Comparison of ENCODE assay signal across 2 cellular contexts in genomic region chr2:219448776-219449476, GRCh38.
TF ChIP-seq lines count a peak whose summit lies in the region.

No MANE protein-coding gene starts in this region.

TF ChIP-seq in IMR-90, 13 proteins besides CTCF, POLR2A, EP300 and RAD21:
- TF ChIP-seq, protein P1, sequence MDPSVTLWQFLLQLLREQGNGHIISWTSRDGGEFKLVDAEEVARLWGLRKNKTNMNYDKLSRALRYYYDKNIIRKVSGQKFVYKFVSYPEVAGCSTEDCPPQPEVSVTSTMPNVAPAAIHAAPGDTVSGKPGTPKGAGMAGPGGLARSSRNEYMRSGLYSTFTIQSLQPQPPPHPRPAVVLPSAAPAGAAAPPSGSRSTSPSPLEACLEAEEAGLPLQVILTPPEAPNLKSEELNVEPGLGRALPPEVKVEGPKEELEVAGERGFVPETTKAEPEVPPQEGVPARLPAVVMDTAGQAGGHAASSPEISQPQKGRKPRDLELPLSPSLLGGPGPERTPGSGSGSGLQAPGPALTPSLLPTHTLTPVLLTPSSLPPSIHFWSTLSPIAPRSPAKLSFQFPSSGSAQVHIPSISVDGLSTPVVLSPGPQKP (IDR thresholded peaks at IDR 0.05; ENCODE audit: borderline replicate concordance, low read depth, low read length): no peak
- no peak for TF ChIP-seq NFE2L2 (IDR thresholded peaks at IDR 0.05; ENCODE audit: low read depth, low read length)
- TF ChIP-seq MAZ (IDR thresholded peaks at IDR 0.05; ENCODE audit: borderline replicate concordance, low read depth, low read length): no peak
- no peak for TF ChIP-seq MXI1 (IDR thresholded peaks at IDR 0.05; ENCODE audit: borderline replicate concordance, low read depth, low read length)
- TF ChIP-seq RCOR1 (IDR thresholded peaks at IDR 0.05; ENCODE audit: insufficient replicate concordance, low read length): no peak
- TF ChIP-seq USF2 (IDR thresholded peaks at IDR 0.05; ENCODE audit: low read depth, low read length): no peak
- no peak for TF ChIP-seq MAFK (IDR thresholded peaks at IDR 0.05; ENCODE audit: low read depth, low read length)
- no peak for TF ChIP-seq FOS (IDR thresholded peaks at IDR 0.05; ENCODE audit: low read depth, low read length)
- no peak for TF ChIP-seq BHLHE40 (IDR thresholded peaks at IDR 0.05; ENCODE audit: low read depth, low read length)
- TF ChIP-seq RFX5 (IDR thresholded peaks at IDR 0.05; ENCODE audit: low read depth, low read length): no peak
- no peak for TF ChIP-seq CHD1 (IDR thresholded peaks at IDR 0.05; ENCODE audit: low read depth, low read length)
- TF ChIP-seq SMC3 (IDR thresholded peaks at IDR 0.05; ENCODE audit: low read depth, low read length): no peak
- no peak for TF ChIP-seq CEBPB (IDR thresholded peaks at IDR 0.05; ENCODE audit: low read depth, low read length)
TF ChIP-seq in IMR-90: peak in this region for 0.

TF ChIP-seq in K562, 482 proteins besides CTCF, POLR2A, EP300 and RAD21:
- TF ChIP-seq ZNF217 (CRISPR knock-in tag; IDR thresholded peaks at IDR 0.05): no peak
- TF ChIP-seq, protein P2, sequence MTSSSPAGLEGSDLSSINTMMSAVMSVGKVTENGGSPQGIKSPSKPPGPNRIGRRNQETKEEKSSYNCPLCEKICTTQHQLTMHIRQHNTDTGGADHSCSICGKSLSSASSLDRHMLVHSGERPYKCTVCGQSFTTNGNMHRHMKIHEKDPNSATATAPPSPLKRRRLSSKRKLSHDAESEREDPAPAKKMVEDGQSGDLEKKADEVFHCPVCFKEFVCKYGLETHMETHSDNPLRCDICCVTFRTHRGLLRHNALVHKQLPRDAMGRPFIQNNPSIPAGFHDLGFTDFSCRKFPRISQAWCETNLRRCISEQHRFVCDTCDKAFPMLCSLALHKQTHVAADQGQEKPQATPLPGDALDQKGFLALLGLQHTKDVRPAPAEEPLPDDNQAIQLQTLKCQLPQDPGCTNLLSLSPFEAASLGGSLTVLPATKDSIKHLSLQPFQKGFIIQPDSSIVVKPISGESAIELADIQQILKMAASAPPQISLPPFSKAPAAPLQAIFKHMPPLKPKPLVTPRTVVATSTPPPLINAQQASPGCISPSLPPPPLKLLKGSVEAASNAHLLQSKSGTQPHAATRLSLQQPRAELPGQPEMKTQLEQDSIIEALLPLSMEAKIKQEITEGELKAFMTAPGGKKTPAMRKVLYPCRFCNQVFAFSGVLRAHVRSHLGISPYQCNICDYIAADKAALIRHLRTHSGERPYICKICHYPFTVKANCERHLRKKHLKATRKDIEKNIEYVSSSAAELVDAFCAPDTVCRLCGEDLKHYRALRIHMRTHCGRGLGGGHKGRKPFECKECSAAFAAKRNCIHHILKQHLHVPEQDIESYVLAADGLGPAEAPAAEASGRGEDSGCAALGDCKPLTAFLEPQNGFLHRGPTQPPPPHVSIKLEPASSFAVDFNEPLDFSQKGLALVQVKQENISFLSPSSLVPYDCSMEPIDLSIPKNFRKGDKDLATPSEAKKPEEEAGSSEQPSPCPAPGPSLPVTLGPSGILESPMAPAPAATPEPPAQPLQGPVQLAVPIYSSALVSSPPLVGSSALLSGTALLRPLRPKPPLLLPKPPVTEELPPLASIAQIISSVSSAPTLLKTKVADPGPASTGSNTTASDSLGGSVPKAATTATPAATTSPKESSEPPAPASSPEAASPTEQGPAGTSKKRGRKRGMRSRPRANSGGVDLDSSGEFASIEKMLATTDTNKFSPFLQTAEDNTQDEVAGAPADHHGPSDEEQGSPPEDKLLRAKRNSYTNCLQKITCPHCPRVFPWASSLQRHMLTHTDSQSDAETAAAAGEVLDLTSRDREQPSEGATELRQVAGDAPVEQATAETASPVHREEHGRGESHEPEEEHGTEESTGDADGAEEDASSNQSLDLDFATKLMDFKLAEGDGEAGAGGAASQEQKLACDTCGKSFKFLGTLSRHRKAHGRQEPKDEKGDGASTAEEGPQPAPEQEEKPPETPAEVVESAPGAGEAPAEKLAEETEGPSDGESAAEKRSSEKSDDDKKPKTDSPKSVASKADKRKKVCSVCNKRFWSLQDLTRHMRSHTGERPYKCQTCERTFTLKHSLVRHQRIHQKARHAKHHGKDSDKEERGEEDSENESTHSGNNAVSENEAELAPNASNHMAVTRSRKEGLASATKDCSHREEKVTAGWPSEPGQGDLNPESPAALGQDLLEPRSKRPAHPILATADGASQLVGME (CRISPR knock-in tag; IDR thresholded peaks at IDR 0.05): no peak
- peak; percentile 32; the same call in 1 of the 2 replicates for TF ChIP-seq RBFOX2 (IDR thresholded peaks at IDR 0.05; ENCODE audit: low read depth, low read length)
TF ChIP-seq in K562: peak in this region for 1.
